31 cellular contexts compared by ENCODE assay signal in the genomic region with DNA sequence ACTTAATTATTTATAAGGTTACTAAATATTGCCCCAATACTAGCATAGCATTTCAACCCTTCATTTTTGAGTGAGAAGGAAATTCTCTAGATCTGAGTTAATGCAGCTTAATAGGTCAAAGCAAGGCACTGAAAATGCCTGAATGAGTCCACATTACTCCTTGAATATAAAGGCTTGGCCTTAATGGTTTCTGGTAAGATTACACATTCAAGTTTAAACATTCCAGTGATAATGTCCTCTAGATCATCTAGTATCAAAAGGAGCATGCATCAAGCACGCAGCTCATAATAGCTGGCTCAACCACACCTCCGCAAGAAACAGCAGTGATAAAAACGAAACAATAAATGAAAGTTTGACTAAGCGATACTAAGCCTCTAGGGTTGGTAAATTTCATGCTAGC.
"Had no signal": no experiment of that assay in that cellular context is flagged by ENCODE, and none has a peak within 500 bp of the region (broad histone marks: within the 10 kb centered on the region; RNA-seq: fewer than 3 reads in every experiment).

No MANE protein-coding gene starts in this region.

- H3K27ac Mint-ChIP-seq: activated CD8-positive, alpha-beta T cell treated with anti-CD3 and anti-CD28 coated beads for 36 hours; activated naive CD4-positive, alpha-beta T cell treated with anti-CD3 and anti-CD28 coated beads for 36 hours; activated naive CD4-positive, alpha-beta T cell treated with anti-CD3 and anti-CD28 coated beads, Interleukin-2, amount 50 U/mL, for 24 hours; activated naive CD8-positive, alpha-beta T cell treated with anti-CD3 and anti-CD28 coated beads for 36 hours; activated T-helper 1 cell treated with anti-CD3 and anti-CD28 coated beads, Interleukin-12 subunit alpha, Interleukin-12 subunit beta, Interleukin-2, Interleukin-4 antibody, amounts not matched to agents 30 ng/mL and 10 ng/mL and 1 ng/mL, durations not matched to agents 14 hours and 24 hours and 36 hours; activated T-helper 2 cell treated with anti-CD3 and anti-CD28 coated beads, Interferon-gamma antibody, Interleukin-2, Interleukin-4, amounts not matched to agents 10 μg/mL and 5 μg/mL and 100 μg/mL, durations not matched to agents 14 hours and 24 hours and 36 hours; effector memory CD8-positive, alpha-beta T cell; WTC11 had no signal

- H3K27ac ChIP-seq: body of pancreas, esophagus muscularis mucosa, foreskin keratinocyte, gastrocnemius medialis, heart left ventricle, VCaP had no signal

- H3K4me3 Mint-ChIP-seq: activated CD8-positive, alpha-beta T cell treated with anti-CD3 and anti-CD28 coated beads for 36 hours; activated naive CD4-positive, alpha-beta T cell treated with anti-CD3 and anti-CD28 coated beads for 36 hours; activated naive CD4-positive, alpha-beta T cell treated with anti-CD3 and anti-CD28 coated beads, Interleukin-2, amount 50 U/mL, for 24 hours; activated naive CD8-positive, alpha-beta T cell treated with anti-CD3 and anti-CD28 coated beads for 36 hours; activated T-helper 1 cell treated with anti-CD3 and anti-CD28 coated beads, Interleukin-12 subunit alpha, Interleukin-12 subunit beta, Interleukin-2, Interleukin-4 antibody, amounts not matched to agents 30 ng/mL and 10 ng/mL and 1 ng/mL, durations not matched to agents 14 hours and 24 hours and 36 hours; effector memory CD8-positive, alpha-beta T cell; WTC11 had no signal

- H3K9me3 ChIP-seq: body of pancreas, esophagus muscularis mucosa, gastrocnemius medialis, heart left ventricle had no signal

- H3K36me3 ChIP-seq: esophagus muscularis mucosa, gastrocnemius medialis, heart left ventricle had no signal

- H3K4me1 ChIP-seq: body of pancreas, esophagus muscularis mucosa, foreskin keratinocyte, gastrocnemius medialis, heart left ventricle had no signal

- ATAC-seq: activated CD8-positive, alpha-beta T cell treated with anti-CD3 and anti-CD28 coated beads for 36 hours; body of pancreas; effector memory CD8-positive, alpha-beta T cell; foreskin keratinocyte; gastrocnemius medialis; heart left ventricle; WTC11 had no signal

- H3K27me3 Mint-ChIP-seq: activated CD8-positive, alpha-beta T cell treated with anti-CD3 and anti-CD28 coated beads for 36 hours; activated naive CD4-positive, alpha-beta T cell treated with anti-CD3 and anti-CD28 coated beads, Interleukin-2, amount 50 U/mL, for 24 hours; activated naive CD8-positive, alpha-beta T cell treated with anti-CD3 and anti-CD28 coated beads for 36 hours; effector memory CD8-positive, alpha-beta T cell had no signal

- H3K27me3 ChIP-seq: body of pancreas, esophagus muscularis mucosa, foreskin keratinocyte, gastrocnemius medialis, heart left ventricle had no signal

- H3K36me3 Mint-ChIP-seq: activated naive CD4-positive, alpha-beta T cell treated with anti-CD3 and anti-CD28 coated beads, Interleukin-2, amount 50 U/mL, for 24 hours; activated naive CD8-positive, alpha-beta T cell treated with anti-CD3 and anti-CD28 coated beads for 36 hours had no signal

- DNase-seq: activated CD4-positive, alpha-beta T cell treated with anti-CD3 and anti-CD28 coated beads for 1 hour; activated CD4-positive, alpha-beta T cell treated with anti-CD3 and anti-CD28 coated beads for 4 hours; activated CD4-positive, alpha-beta T cell treated with anti-CD3 and anti-CD28 coated beads, Interleukin-2, amount 50 U/mL, for 1 hour; activated CD4-positive, alpha-beta T cell treated with anti-CD3 and anti-CD28 coated beads, Interleukin-2, amount 50 U/mL, for 48 hours; activated CD8-positive, alpha-beta memory T cell treated with anti-CD3 and anti-CD28 coated beads for 24 hours; activated CD8-positive, alpha-beta T cell treated with anti-CD3 and anti-CD28 coated beads for 36 hours; activated effector memory CD4-positive, alpha-beta T cell treated with anti-CD3 and anti-CD28 coated beads, Interleukin-2, amount 50 U/mL, for 16 hours; activated naive CD4-positive, alpha-beta T cell treated with anti-CD3 and anti-CD28 coated beads for 36 hours; activated naive CD8-positive, alpha-beta T cell treated with anti-CD3 and anti-CD28 coated beads for 36 hours; activated T-cell treated with anti-CD3 and anti-CD28 coated beads, Interleukin-2, amount 50 U/mL, for 1 hour; activated T-cell treated with anti-CD3 and anti-CD28 coated beads, Interleukin-2, amount 50 U/mL, for 48 hours; amniotic stem cell; anterior cingulate cortex; body of pancreas; caudate nucleus; cortex of kidney; dermis blood vessel endothelial cell; effector CD4-positive, alpha-beta T cell; effector memory CD8-positive, alpha-beta T cell; erythroblast; foreskin keratinocyte; gastrocnemius medialis; glutamatergic neuron; heart left ventricle; T-helper 2 cell had no signal

- H3K4me1 Mint-ChIP-seq: activated naive CD4-positive, alpha-beta T cell treated with anti-CD3 and anti-CD28 coated beads, Interleukin-2, amount 50 U/mL, for 24 hours; activated naive CD8-positive, alpha-beta T cell treated with anti-CD3 and anti-CD28 coated beads for 36 hours; WTC11 had no signal

- H3K4me3 ChIP-seq: body of pancreas, esophagus muscularis mucosa, gastrocnemius medialis, heart left ventricle had no signal

- H3K9me3 Mint-ChIP-seq: activated naive CD4-positive, alpha-beta T cell treated with anti-CD3 and anti-CD28 coated beads for 36 hours; activated naive CD4-positive, alpha-beta T cell treated with anti-CD3 and anti-CD28 coated beads, Interleukin-2, amount 50 U/mL, for 24 hours; activated T-helper 1 cell treated with anti-CD3 and anti-CD28 coated beads, Interleukin-12 subunit alpha, Interleukin-12 subunit beta, Interleukin-2, Interleukin-4 antibody, amounts not matched to agents 30 ng/mL and 10 ng/mL and 1 ng/mL, durations not matched to agents 14 hours and 24 hours and 36 hours had no signal
